Comparison of ENCODE assay signal across 19 cellular contexts in genomic region chr7:155649588-155649987, GRCh38. TPM values are rescaled to one million over a fixed set of nuclear protein-coding genes. Genes with fewer than 3 reads are reported as not detected.
DNase-seq lines count a peak whose midpoint lies in the region; ATAC-seq and TF ChIP-seq lines count a peak whose summit lies in the region.
"Had no signal": no experiment of that assay in that cellular context is flagged by ENCODE, and none has a peak within 500 bp of the region (broad histone marks: within the 10 kb centered on the region; RNA-seq: fewer than 3 reads in every experiment).

No MANE protein-coding gene starts in this region.

- H3K27ac Mint-ChIP-seq in CD4-positive, CD25-positive, alpha-beta regulatory T cell: peak overlapping the region in 1 of 3 donors; percentile 26
- H3K27ac Mint-ChIP-seq in CD8-positive, alpha-beta T cell: no peak overlapping the region

- no peaks in the 10 kb centered on the region for H3K27me3 Mint-ChIP-seq in CD4-positive, CD25-positive, alpha-beta regulatory T cell
- H3K27me3 Mint-ChIP-seq in CD8-positive, alpha-beta T cell (ENCODE audit: low read depth): no peaks in the 10 kb centered on the region

- peaks cover 11 to 13% of the 10 kb centered on the region in 2 experiments for H3K9me3 ChIP-seq in CD4-positive, CD25-positive, alpha-beta regulatory T cell (ENCODE audit: control insufficient read depth in 2 of 2, low read length in 2 of 2)
- no peaks in the 10 kb centered on the region for H3K9me3 ChIP-seq in CD8-positive, alpha-beta T cell (ENCODE audit: low read length)
- no peaks in the 10 kb centered on the region for H3K9me3 ChIP-seq in right lobe of liver

- intact Hi-C loops in CD8-positive, alpha-beta T cell (cut with DNase I, micrococcal nuclease): loop anchor here (5.0 to 10.0 kb wide), 4 partner anchors 33 to 445 kb away; no protein-coding TSS in a partner anchor
- intact Hi-C loops in right lobe of liver (cut with DNase I): no loop called here

- no peak for TF ChIP-seq CTCF in CD8-positive, alpha-beta T cell (IDR thresholded peaks at IDR 0.05)
- no peak for TF ChIP-seq CTCF in VCaP (conservative IDR thresholded peaks at IDR 0.05)
- no peak for TF ChIP-seq CTCF in right lobe of liver (IDR thresholded peaks at IDR 0.05)

- no peak for DNase-seq in CD4-positive, CD25-positive, alpha-beta regulatory T cell
- no peak for DNase-seq in CD8-positive, alpha-beta T cell
- DNase-seq in right lobe of liver (no peak), HPDE6-E6E7 (ENCODE audit: extremely low spot score) (no peak)
- no peak for DNase-seq in activated CD4-positive, alpha-beta T cell treated with anti-CD3 and anti-CD28 coated beads, Interleukin-2, amount 50 U/mL, for 4 hours
- DNase-seq: Caco-2, DMS53, KG1, NCI-H1092, NCI-H1694, NCI-H748 treated with DMSO at 0.1 percent for 48 hours, SK-N-SH had no signal

- POLR2A ChIA-PET in CD8-positive, alpha-beta T cell (lab: Charles Lee): no interaction called here

- peak overlapping the region; percentile 28 for H3K4me3 ChIP-seq in CD4-positive, CD25-positive, alpha-beta regulatory T cell (ENCODE audit: low read depth, low read length)
- H3K4me3 ChIP-seq in CD8-positive, alpha-beta T cell (ENCODE audit: low read depth, low read length): no peak overlapping the region
- no peak overlapping the region for H3K4me3 ChIP-seq in right lobe of liver
- H3K4me3 ChIP-seq: BLaER1 had no signal

- H3K27me3 ChIP-seq in CD4-positive, CD25-positive, alpha-beta regulatory T cell (ENCODE audit: control insufficient read depth, insufficient read depth, low read length): no peaks in the 10 kb centered on the region
- H3K27me3 ChIP-seq in CD8-positive, alpha-beta T cell (ENCODE audit: insufficient read depth, low read length): no peaks in the 10 kb centered on the region
- no peaks in the 10 kb centered on the region for H3K27me3 ChIP-seq in right lobe of liver
- H3K27me3 ChIP-seq: BLaER1 had no signal

- H3K36me3 Mint-ChIP-seq in CD4-positive, CD25-positive, alpha-beta regulatory T cell: peaks cover 37% of the 10 kb centered on the region
- H3K36me3 Mint-ChIP-seq in CD8-positive, alpha-beta T cell: peaks cover 54% of the 10 kb centered on the region

- H3K4me3 Mint-ChIP-seq in CD4-positive, CD25-positive, alpha-beta regulatory T cell: peak overlapping the region in 3 of 4 donors; percentile 19 to 59 (median 42)
- peak overlapping the region; percentile 29 for H3K4me3 Mint-ChIP-seq in CD8-positive, alpha-beta T cell

- peaks cover 48% of the 10 kb centered on the region for H3K4me1 ChIP-seq in CD4-positive, CD25-positive, alpha-beta regulatory T cell (ENCODE audit: control insufficient read depth, insufficient read depth, low read length, poor library complexity, severe bottlenecking)
- peaks cover 63% of the 10 kb centered on the region for H3K4me1 ChIP-seq in CD8-positive, alpha-beta T cell (ENCODE audit: insufficient read depth, low read length)
- H3K4me1 ChIP-seq in right lobe of liver: peaks cover 0 to 62% (median 20%) of the 10 kb centered on the region in 4 donors

- CTCF ChIA-PET in CD8-positive, alpha-beta T cell (lab: Charles Lee): no interaction called here

- H3K9me3 Mint-ChIP-seq in CD4-positive, CD25-positive, alpha-beta regulatory T cell: peaks cover 0 to 12% (median 6%) of the 10 kb centered on the region in 7 donors
- peaks cover 6% of the 10 kb centered on the region for H3K9me3 Mint-ChIP-seq in CD8-positive, alpha-beta T cell

- no peak overlapping the region for H3K27ac ChIP-seq in CD4-positive, CD25-positive, alpha-beta regulatory T cell (ENCODE audit: insufficient read depth, low read length, poor library complexity, severe bottlenecking)
- no peak overlapping the region for H3K27ac ChIP-seq in CD8-positive, alpha-beta T cell (ENCODE audit: low read depth, low read length)
- H3K27ac ChIP-seq in VCaP (peak overlapping the region; percentile 100), right lobe of liver (no peak overlapping the region)
- H3K27ac ChIP-seq: BLaER1, HL-60 had no signal

- peaks cover 33% of the 10 kb centered on the region for H3K36me3 ChIP-seq in CD4-positive, CD25-positive, alpha-beta regulatory T cell (ENCODE audit: control insufficient read depth, insufficient read depth, low read length)
- no peaks in the 10 kb centered on the region for H3K36me3 ChIP-seq in CD8-positive, alpha-beta T cell (ENCODE audit: insufficient read depth, low read length)
- H3K36me3 ChIP-seq in right lobe of liver: peaks cover 0 to 8% (median 0%) of the 10 kb centered on the region in 4 donors

- no peak for ATAC-seq in CD4-positive, CD25-positive, alpha-beta regulatory T cell (ENCODE audit: low read depth in 2 of 2)
- ATAC-seq in CD8-positive, alpha-beta T cell: no peak
- peak; percentile 16 to 64 (median 54) for ATAC-seq in right lobe of liver
- ATAC-seq in HG02852 (IDR thresholded peaks at IDR 0.05; ENCODE audit: unreplicated experiment): no peak
- ATAC-seq in GM21825 (IDR thresholded peaks at IDR 0.05; ENCODE audit: unreplicated experiment): no peak
- ATAC-seq: HCT116, Right ventricle myocardium inferior had no signal

- TF ChIP-seq POLR2A in right lobe of liver (IDR thresholded peaks at IDR 0.05): no peak

- H3K4me1 Mint-ChIP-seq in CD4-positive, CD25-positive, alpha-beta regulatory T cell: peaks cover 70 to 94% (median 86%) of the 10 kb centered on the region in 4 donors
- H3K4me1 Mint-ChIP-seq in CD8-positive, alpha-beta T cell (ENCODE audit: low read depth): peaks cover 86% of the 10 kb centered on the region

- 59% methylated on average over 2 of the region's 2 CpGs for WGBS in right lobe of liver (ENCODE audit: insufficient coverage, low coverage, low lambda C conversion rate, missing lambda C conversion rate)

RNA-seq across cellular contexts. Expression of gene RBM33, which starts 5.1 kb away (rescaled TPM):
- total RNA-seq in CD4-positive, CD25-positive, alpha-beta regulatory T cell: 196 TPM
- 10 to 100 TPM; 33.5 to 44.1 (median 35.5) TPM for polyA plus RNA-seq in CD4-positive, CD25-positive, alpha-beta regulatory T cell
- total RNA-seq in CD8-positive, alpha-beta T cell: 100 to 1,000 TPM; 169 to 184 TPM
- 10 to 100 TPM; 24.9 to 55.1 (median 32.0) TPM for total RNA-seq in right lobe of liver

Comparison
In these comparisons a context has a peak if more than half of its experiments do, and no peak if none do; other contexts are left out.
1. ATAC-seq: peak in right lobe of liver (4 of 4); none in CD4-positive, CD25-positive, alpha-beta regulatory T cell (0 of 2), CD8-positive, alpha-beta T cell (single experiment), HG02852 (single experiment) and GM21825 (single experiment).
2. intact Hi-C loops: an anchor here in CD8-positive, alpha-beta T cell (5.0 to 10.0 kb wide); none called in right lobe of liver.